10 cellular contexts compared by ENCODE assay signal in the genomic region with DNA sequence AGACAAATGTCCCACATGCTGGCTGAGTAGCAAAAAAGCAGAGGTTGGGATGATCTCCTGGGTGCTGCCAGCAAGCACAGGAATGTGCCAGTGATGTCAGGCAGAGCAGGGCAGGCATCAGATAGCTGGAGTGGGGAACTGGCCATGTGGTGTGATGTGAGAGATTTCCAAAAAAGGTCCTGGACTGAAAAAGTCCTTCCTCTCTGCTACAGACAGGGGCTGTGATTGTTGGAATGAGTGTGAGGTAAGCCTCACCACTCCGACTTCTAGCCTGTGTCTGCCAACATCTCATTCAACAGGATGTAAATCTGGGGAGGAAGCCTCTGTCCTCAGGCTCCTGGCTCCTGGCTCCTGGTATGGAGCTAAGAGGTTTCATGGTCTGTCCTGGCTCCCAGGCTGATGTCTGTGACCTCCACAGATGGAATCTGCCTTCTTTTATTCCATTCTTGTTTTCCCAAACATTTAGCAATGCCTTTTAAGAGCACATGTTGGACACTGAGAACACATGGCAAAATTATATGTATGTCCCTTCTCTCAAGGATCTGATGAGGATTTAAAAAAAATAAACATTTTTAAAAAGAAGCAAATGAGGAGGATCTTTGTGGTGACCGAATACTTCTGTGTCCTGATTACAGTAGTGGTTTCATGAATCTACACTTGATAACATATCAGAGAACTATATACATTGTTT. TPM values are rescaled to one million over a fixed set of nuclear protein-coding genes. Genes with fewer than 3 reads are reported as not detected.
DNase-seq lines count a peak whose midpoint lies in the region; ATAC-seq and TF ChIP-seq lines count a peak whose summit lies in the region.
"Had no signal": no experiment of that assay in that cellular context is flagged by ENCODE, and none has a peak within 500 bp of the region (broad histone marks: within the 10 kb centered on the region; RNA-seq: fewer than 3 reads in every experiment).

No MANE protein-coding gene starts in this region.

- H2BK5ac ChIP-seq in mesenchymal stem cell (ENCODE audit: low read depth, low read length, poor library complexity, severe bottlenecking): no peak overlapping the region

- no peak overlapping the region for H2BK15ac ChIP-seq in mesenchymal stem cell (ENCODE audit: low read depth, poor library complexity, severe bottlenecking)

- H3K27me3 ChIP-seq in esophagus muscularis mucosa (no peaks in the 10 kb centered on the region), mesenchymal stem cell (ENCODE audit: control insufficient read depth in 1 of 2, insufficient read depth in 1 of 2, low read length in 2 of 2) (no peaks in the 10 kb centered on the region)

- H2AFZ ChIP-seq in mesenchymal stem cell (ENCODE audit: low read depth, low read length): no peak overlapping the region

- no peak overlapping the region for H2BK12ac ChIP-seq in mesenchymal stem cell (ENCODE audit: low read length in 2 of 2)

- H2BK120ac ChIP-seq in mesenchymal stem cell (ENCODE audit: low read depth, low read length): no peak overlapping the region

- H3K18ac ChIP-seq in mesenchymal stem cell (ENCODE audit: low read depth in 1 of 2, low read length in 2 of 2): peak overlapping the region in 1 of 2 experiments; percentile 86

- intact Hi-C loops in activated CD4-positive, alpha-beta T cell treated with anti-CD3 and anti-CD28 coated beads, Interleukin-2, amount 10 ng/mL, durations not matched to agents 24 days and 14 days (cut with micrococcal nuclease): no loop called here
- intact Hi-C loops in esophagus muscularis mucosa (cut with DNase I): no loop called here

- H3K36me3 ChIP-seq in esophagus muscularis mucosa (no peaks in the 10 kb centered on the region), mesenchymal stem cell (ENCODE audit: control insufficient read depth in 1 of 2, insufficient read depth in 2 of 2, low read depth in 1 of 2, low read length in 2 of 2) (no peaks in the 10 kb centered on the region)

- peak overlapping the region; percentile 62 for H3K9ac ChIP-seq in mesenchymal stem cell (ENCODE audit: low read length)

- H3K23ac ChIP-seq in mesenchymal stem cell (ENCODE audit: low read length in 2 of 2): no peak overlapping the region

- H3K27ac ChIP-seq in esophagus muscularis mucosa (replicated peaks in 1 of 4) (peak overlapping the region; percentile 85 to 88 (median 86)), mesenchymal stem cell (ENCODE audit: low read length, poor library complexity, severe bottlenecking) (no peak overlapping the region)

- 25% methylated on average over 2 of the region's 2 CpGs for WGBS in esophagus muscularis mucosa
- WGBS in mesenchymal stem cell: 40% methylated on average over 2 of the region's 2 CpGs

- H3K4me2 ChIP-seq in mesenchymal stem cell (ENCODE audit: low read length, poor library complexity, severe bottlenecking): no peak overlapping the region

- H4K91ac ChIP-seq in mesenchymal stem cell (ENCODE audit: low read length): no peak overlapping the region

- peaks cover 3% of the 10 kb centered on the region for H3K9me3 Mint-ChIP-seq in activated CD4-positive, alpha-beta T cell treated with anti-CD3 and anti-CD28 coated beads, Interleukin-2, amount 10 ng/mL, durations not matched to agents 24 days and 14 days

- no peak overlapping the region for H3K14ac ChIP-seq in mesenchymal stem cell (ENCODE audit: low read length in 2 of 2)

- no peak overlapping the region for H4K8ac ChIP-seq in mesenchymal stem cell (ENCODE audit: low read length)

- TF ChIP-seq EP300 in esophagus muscularis mucosa (IDR thresholded peaks at IDR 0.05): peak; percentile 76

- H3K79me1 ChIP-seq in mesenchymal stem cell (replicated peaks; ENCODE audit: low read length, poor library complexity, severe bottlenecking): no peaks in the 10 kb centered on the region

- H3K27me3 Mint-ChIP-seq in activated CD4-positive, alpha-beta T cell treated with anti-CD3 and anti-CD28 coated beads, Interleukin-2, amount 10 ng/mL, durations not matched to agents 24 days and 14 days: peaks cover 2% of the 10 kb centered on the region

- H3K36me3 Mint-ChIP-seq in activated CD4-positive, alpha-beta T cell treated with anti-CD3 and anti-CD28 coated beads, Interleukin-2, amount 10 ng/mL, durations not matched to agents 24 days and 14 days (ENCODE audit: low read depth): no peaks in the 10 kb centered on the region

- peak; percentile 43 for DNase-seq in activated CD4-positive, alpha-beta T cell treated with anti-CD3 and anti-CD28 coated beads, Interleukin-2, amount 10 ng/mL, durations not matched to agents 24 days and 14 days
- DNase-seq in activated CD4-positive, alpha-beta T cell treated with anti-CD3 and anti-CD28 coated beads, Interleukin-2, amount 50 U/mL, for 1 hour: no peak
- DNase-seq in esophagus muscularis mucosa (ENCODE audit: extremely low spot score): no peak
- DNase-seq in mesenchymal stem cell: peak; percentile 81
- DNase-seq in GM19238 (ENCODE audit: insufficient read length, low spot score): no peak
- DNase-seq in NCI-H1092 (lab: John Stamatoyannopoulos, UW): no peak
- DNase-seq in retina: no peak
- DNase-seq: caudate nucleus; stimulated activated CD4-positive, alpha-beta T cell treated with anti-CD3 and anti-CD28 coated beads, Interleukin-2, amount 100 ng/mL, for 48 hours had no signal

- peak in 1 of 3 experiments; percentile 17 for TF ChIP-seq CTCF in esophagus muscularis mucosa (IDR thresholded peaks at IDR 0.05)

- H3K4me3 ChIP-seq in esophagus muscularis mucosa: no peak overlapping the region
- H3K4me3 ChIP-seq in mesenchymal stem cell (ENCODE audit: insufficient read depth in 1 of 2, low read depth in 1 of 2, low read length in 2 of 2): peak overlapping the region in 1 of 2 experiments; percentile 40

- ATAC-seq in HG03354 (IDR thresholded peaks at IDR 0.05; ENCODE audit: poor library complexity, severe bottlenecking, unreplicated experiment): no peak

- TF ChIP-seq POLR2A in esophagus muscularis mucosa (IDR thresholded peaks at IDR 0.05; ENCODE audit: low read depth): no peak

- no peak overlapping the region for H3K27ac Mint-ChIP-seq in activated CD4-positive, alpha-beta T cell treated with anti-CD3 and anti-CD28 coated beads, Interleukin-2, amount 10 ng/mL, durations not matched to agents 24 days and 14 days

- no peak overlapping the region for H3K4me3 Mint-ChIP-seq in activated CD4-positive, alpha-beta T cell treated with anti-CD3 and anti-CD28 coated beads, Interleukin-2, amount 10 ng/mL, durations not matched to agents 24 days and 14 days

- H3K4me1 ChIP-seq in esophagus muscularis mucosa (peaks cover 35 to 84% (median 77%) of the 10 kb centered on the region in 4 donors), mesenchymal stem cell (ENCODE audit: control insufficient read depth, insufficient read depth, low read depth, low read length) (peaks cover 1% of the 10 kb centered on the region)

- no peaks in the 10 kb centered on the region for H3K9me3 ChIP-seq in esophagus muscularis mucosa
- H3K9me3 ChIP-seq in mesenchymal stem cell (ENCODE audit: control insufficient read depth, low read length): no peaks in the 10 kb centered on the region

- H3K4me1 Mint-ChIP-seq in activated CD4-positive, alpha-beta T cell treated with anti-CD3 and anti-CD28 coated beads, Interleukin-2, amount 10 ng/mL, durations not matched to agents 24 days and 14 days: peaks cover 4% of the 10 kb centered on the region

- no peak overlapping the region for H3K4ac ChIP-seq in mesenchymal stem cell (ENCODE audit: low read depth in 1 of 2, low read length in 2 of 2)

- no peak overlapping the region for H2AK5ac ChIP-seq in mesenchymal stem cell (ENCODE audit: low read length, severe bottlenecking)

RNA-seq across cellular contexts. Expression of a gene that starts 50.1 kb away (rescaled TPM):
- 22.8 and 23.0 TPM in 2 replicates for total RNA-seq in activated CD4-positive, alpha-beta T cell treated with anti-CD3 and anti-CD28 coated beads, Interleukin-2, amount 10 ng/mL, durations not matched to agents 24 days and 14 days
- total RNA-seq in esophagus muscularis mucosa: 100 to 1,000 TPM in 1 of 4 donors, 10 to 100 TPM in 3; 64.6 to 102 (median 82.4) TPM
- polyA plus RNA-seq in mesenchymal stem cell (2013, experiment 1 of 2): 18.5 TPM
- 19.1 TPM for polyA plus RNA-seq in mesenchymal stem cell (2013, experiment 2 of 2)

Comparison
In these comparisons a context has a peak if more than half of its experiments do, and no peak if none do; other contexts are left out.
1. DNase-seq: peak in activated CD4-positive, alpha-beta T cell treated with anti-CD3 and anti-CD28 coated beads, Interleukin-2, amount 10 ng/mL, durations not matched to agents 24 days and 14 days (single experiment) and mesenchymal stem cell (single experiment); none in activated CD4-positive, alpha-beta T cell treated with anti-CD3 and anti-CD28 coated beads, Interleukin-2, amount 50 U/mL, for 1 hour (single experiment), esophagus muscularis mucosa (single experiment), GM19238 (single experiment), NCI-H1092 (single experiment) and retina (single experiment).